ENCODE assay signal across 14 cellular contexts in the genomic region with DNA sequence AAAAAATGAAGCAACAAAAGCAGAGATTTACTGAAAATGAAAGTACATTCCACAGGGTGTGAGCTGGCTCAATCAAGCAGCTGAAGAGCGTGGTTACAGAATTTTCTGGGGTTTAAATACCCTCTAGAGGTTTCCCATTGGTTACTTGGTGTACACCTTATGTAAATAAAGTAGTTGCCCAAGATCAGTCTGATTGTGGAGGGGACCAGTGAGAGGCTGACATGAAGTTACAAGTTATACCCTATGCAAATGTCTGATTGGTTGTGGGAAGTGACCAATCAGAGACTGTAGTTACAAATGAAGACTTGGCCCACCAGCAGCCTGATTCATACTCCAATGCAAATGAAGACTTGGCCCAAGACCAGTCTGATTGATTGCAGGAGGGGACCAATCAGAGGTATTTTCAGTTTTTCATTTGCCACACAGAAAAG. TPM values are rescaled to one million over a fixed set of nuclear protein-coding genes. Genes with fewer than 3 reads are reported as not detected.
DNase-seq lines count a peak whose midpoint lies in the region; ATAC-seq and TF ChIP-seq lines count a peak whose summit lies in the region.
"Had no signal": no experiment of that assay in that cellular context is flagged by ENCODE, and none has a peak within 500 bp of the region (broad histone marks: within the 10 kb centered on the region; RNA-seq: fewer than 3 reads in every experiment).

No MANE protein-coding gene starts in this region.

- POLR2A ChIA-PET in activated naive CD8-positive, alpha-beta T cell treated with anti-CD3 and anti-CD28 coated beads, Interleukin-2, amount 10 ng/mL, durations not matched to agents 7 days and 5 days (lab: Charles Lee): no interaction called here

- H3K4me1 ChIP-seq in RWPE2 (ENCODE audit: insufficient read depth, poor library complexity, severe bottlenecking): peaks cover 47% of the 10 kb centered on the region
- H3K4me1 ChIP-seq: SJCRH30, testis had no signal

- peaks cover 7% of the 10 kb centered on the region for H3K27me3 Mint-ChIP-seq in activated naive CD8-positive, alpha-beta T cell treated with anti-CD3 and anti-CD28 coated beads, Interleukin-2, amount 10 ng/mL, durations not matched to agents 7 days and 5 days
- H3K27me3 Mint-ChIP-seq in activated naive CD8-positive, alpha-beta T cell treated with anti-CD3 and anti-CD28 coated beads for 36 hours: peaks cover 5% of the 10 kb centered on the region

- no peaks in the 10 kb centered on the region for H3K27me3 ChIP-seq in RWPE2 (ENCODE audit: insufficient read depth, poor library complexity, severe bottlenecking)
- H3K27me3 ChIP-seq: SJCRH30, testis had no signal

- H3K4me1 Mint-ChIP-seq in activated naive CD8-positive, alpha-beta T cell treated with anti-CD3 and anti-CD28 coated beads, Interleukin-2, amount 10 ng/mL, durations not matched to agents 7 days and 5 days: peaks cover 3% of the 10 kb centered on the region
- peaks cover 6% of the 10 kb centered on the region for H3K4me1 Mint-ChIP-seq in activated naive CD8-positive, alpha-beta T cell treated with anti-CD3 and anti-CD28 coated beads for 36 hours
- H3K4me1 Mint-ChIP-seq: B cell had no signal

- no peak overlapping the region for H3K4me3 Mint-ChIP-seq in activated naive CD8-positive, alpha-beta T cell treated with anti-CD3 and anti-CD28 coated beads, Interleukin-2, amount 10 ng/mL, durations not matched to agents 7 days and 5 days
- no peak overlapping the region for H3K4me3 Mint-ChIP-seq in activated naive CD8-positive, alpha-beta T cell treated with anti-CD3 and anti-CD28 coated beads for 36 hours
- H3K4me3 Mint-ChIP-seq: activated naive CD4-positive, alpha-beta T cell treated with anti-CD3 and anti-CD28 coated beads for 36 hours; B cell; effector memory CD8-positive, alpha-beta T cell had no signal

- peak overlapping the region; percentile 42 for H3K27ac Mint-ChIP-seq in activated naive CD8-positive, alpha-beta T cell treated with anti-CD3 and anti-CD28 coated beads, Interleukin-2, amount 10 ng/mL, durations not matched to agents 7 days and 5 days
- H3K27ac Mint-ChIP-seq in activated naive CD8-positive, alpha-beta T cell treated with anti-CD3 and anti-CD28 coated beads for 36 hours: no peak overlapping the region
- H3K27ac Mint-ChIP-seq: activated naive CD4-positive, alpha-beta T cell treated with anti-CD3 and anti-CD28 coated beads for 36 hours; B cell; effector memory CD8-positive, alpha-beta T cell had no signal

- no peaks in the 10 kb centered on the region for H3K36me3 ChIP-seq in RWPE2 (ENCODE audit: low read depth)
- H3K36me3 ChIP-seq: SJCRH30 had no signal

- peaks cover 2% of the 10 kb centered on the region for H3K9me3 Mint-ChIP-seq in activated naive CD8-positive, alpha-beta T cell treated with anti-CD3 and anti-CD28 coated beads, Interleukin-2, amount 10 ng/mL, durations not matched to agents 7 days and 5 days
- peaks cover 3% of the 10 kb centered on the region for H3K9me3 Mint-ChIP-seq in activated naive CD8-positive, alpha-beta T cell treated with anti-CD3 and anti-CD28 coated beads for 36 hours
- H3K9me3 Mint-ChIP-seq: activated naive CD4-positive, alpha-beta T cell treated with anti-CD3 and anti-CD28 coated beads for 36 hours; effector memory CD8-positive, alpha-beta T cell had no signal

- no peaks in the 10 kb centered on the region for H3K9me3 ChIP-seq in RWPE2 (ENCODE audit: severe bottlenecking)
- H3K9me3 ChIP-seq: SJCRH30, testis had no signal

- intact Hi-C loops in Right ventricle myocardium superior (cut with DNase I): no loop called here

- H3K27ac ChIP-seq in RWPE2 (ENCODE audit: poor library complexity, severe bottlenecking): peak overlapping the region; percentile 93
- H3K27ac ChIP-seq: SJCRH30, testis had no signal

- H3K4me3 ChIP-seq in RWPE2 (ENCODE audit: severe bottlenecking) (no peak overlapping the region), fibroblast of the aortic adventitia (ENCODE audit: low read depth, low read length) (no peak overlapping the region)
- H3K4me3 ChIP-seq: SJCRH30, testis had no signal

- TF ChIP-seq CTCF in RWPE2 (IDR thresholded peaks at IDR 0.05; ENCODE audit: poor library complexity, severe bottlenecking): no peak
- TF ChIP-seq CTCF in fibroblast of the aortic adventitia (IDR thresholded peaks at IDR 0.05; ENCODE audit: insufficient read depth, low read length): no peak

- peaks cover 1% of the 10 kb centered on the region for H3K36me3 Mint-ChIP-seq in activated naive CD8-positive, alpha-beta T cell treated with anti-CD3 and anti-CD28 coated beads, Interleukin-2, amount 10 ng/mL, durations not matched to agents 7 days and 5 days
- H3K36me3 Mint-ChIP-seq in activated naive CD8-positive, alpha-beta T cell treated with anti-CD3 and anti-CD28 coated beads for 36 hours: no peaks in the 10 kb centered on the region

- no peak for DNase-seq in activated naive CD8-positive, alpha-beta T cell treated with anti-CD3 and anti-CD28 coated beads, Interleukin-2, amount 10 ng/mL, durations not matched to agents 7 days and 5 days
- no peak for DNase-seq in activated naive CD8-positive, alpha-beta T cell treated with anti-CD3 and anti-CD28 coated beads for 36 hours
- DNase-seq in RWPE2 (ENCODE audit: low spot score) (peak; percentile 56), fibroblast of the aortic adventitia (ENCODE audit: low read depth) (peak; percentile 84), stromal cell of bone marrow (ENCODE audit: low read depth) (peak; percentile 43), GF-D8 (lab: John Stamatoyannopoulos, UW) (no peak), Right ventricle myocardium superior (no peak)
- DNase-seq: activated naive CD4-positive, alpha-beta T cell treated with anti-CD3 and anti-CD28 coated beads for 36 hours; effector memory CD8-positive, alpha-beta T cell; nucleus accumbens; SJCRH30; testis had no signal

- no peak for ATAC-seq in activated naive CD8-positive, alpha-beta T cell treated with anti-CD3 and anti-CD28 coated beads, Interleukin-2, amount 10 ng/mL, durations not matched to agents 7 days and 5 days (ENCODE audit: low read depth)
- ATAC-seq in RWPE2 (ENCODE audit: low read depth) (peak; percentile 70), GM18907 (IDR thresholded peaks at IDR 0.05; ENCODE audit: unreplicated experiment) (no peak), Right ventricle myocardium superior (ENCODE audit: poor library complexity) (no peak)
- ATAC-seq: effector memory CD8-positive, alpha-beta T cell had no signal

RNA-seq across cellular contexts. Expression of gene KCTD12, which starts 30.0 kb away (rescaled TPM):
- total RNA-seq in activated naive CD8-positive, alpha-beta T cell treated with anti-CD3 and anti-CD28 coated beads, Interleukin-2, amount 10 ng/mL, durations not matched to agents 7 days and 5 days: 1 to 10 TPM; 6.1 to 6.5 TPM
- total RNA-seq in activated naive CD8-positive, alpha-beta T cell treated with anti-CD3 and anti-CD28 coated beads for 36 hours: 10 to 100 TPM; 18.5 to 19.4 TPM
- 62.6 and 176 TPM in 2 replicates for total RNA-seq in fibroblast of the aortic adventitia (ENCODE audit: low replicate concordance)
- total RNA-seq in Right ventricle myocardium superior: 34.7 TPM

Comparison
In these comparisons a context has a peak if more than half of its experiments do, and no peak if none do; other contexts are left out.
1. DNase-seq: peak in RWPE2 (single experiment), fibroblast of the aortic adventitia (single experiment) and stromal cell of bone marrow (single experiment); none in activated naive CD8-positive, alpha-beta T cell treated with anti-CD3 and anti-CD28 coated beads, Interleukin-2, amount 10 ng/mL, durations not matched to agents 7 days and 5 days (single experiment), activated naive CD8-positive, alpha-beta T cell treated with anti-CD3 and anti-CD28 coated beads for 36 hours (single experiment), GF-D8 (single experiment) and Right ventricle myocardium superior (single experiment).